1 cellular context compared by ENCODE assay signal in the genomic region with DNA sequence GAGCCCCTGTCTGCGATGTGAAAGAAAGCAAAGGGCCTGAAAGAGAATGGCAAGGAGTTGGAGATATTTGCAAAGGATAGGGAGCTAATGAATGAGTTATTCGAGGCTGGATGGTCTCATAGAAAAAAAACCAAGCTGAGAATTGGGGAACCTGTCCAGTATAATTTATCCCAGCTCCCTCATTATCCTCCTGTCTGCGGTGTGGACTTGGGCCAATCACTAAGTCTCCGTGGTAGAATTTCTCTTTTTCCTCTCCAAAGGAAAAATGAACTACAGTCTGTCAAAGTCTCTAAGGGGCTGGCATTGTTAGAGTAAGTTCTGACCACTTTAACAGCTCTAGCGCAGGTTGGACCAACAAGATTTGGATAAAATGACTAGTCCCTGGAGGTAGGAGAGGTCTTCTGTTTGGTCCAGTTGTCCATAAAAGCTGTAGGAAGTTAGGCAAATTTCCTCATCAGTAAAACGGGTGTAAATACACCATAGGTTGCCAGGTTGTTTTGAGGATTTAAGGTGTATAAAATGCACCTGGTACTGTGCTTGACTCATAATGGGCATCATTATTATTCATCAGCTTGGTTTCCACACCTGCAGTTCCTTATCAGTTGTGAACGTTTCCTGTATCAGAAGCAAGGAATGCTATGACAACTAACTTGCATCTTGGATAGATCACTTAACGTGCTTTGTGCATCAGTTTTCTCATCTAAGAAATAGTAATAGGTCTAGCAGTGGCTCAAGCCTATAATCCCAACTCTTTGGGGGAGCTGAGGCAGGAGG.
TF ChIP-seq lines count a peak whose summit lies in the region.

No MANE protein-coding gene starts in this region.

TF ChIP-seq in GM12878, 131 proteins besides CTCF, POLR2A, EP300 and RAD21:
- TF ChIP-seq ZNF687 (IDR thresholded peaks at IDR 0.05) (no peak), SMAD1 (IDR thresholded peaks at IDR 0.05; ENCODE audit: low read depth, partially characterized antibody) (no peak), SMARCA5 (IDR thresholded peaks at IDR 0.05) (no peak), SUZ12 (IDR thresholded peaks at IDR 0.05; ENCODE audit: unreplicated experiment) (no peak), RAD51 (IDR thresholded peaks at IDR 0.05) (no peak), FOS (IDR thresholded peaks at IDR 0.05; ENCODE audit: borderline replicate concordance, extremely low read depth, insufficient read length) (no peak), ZNF217 (IDR thresholded peaks at IDR 0.05) (no peak), TARDBP (IDR thresholded peaks at IDR 0.05; ENCODE audit: borderline replicate concordance) (no peak), E2F4 (IDR thresholded peaks at IDR 0.05; ENCODE audit: low read depth, low read length) (no peak), RUNX3 (IDR thresholded peaks at IDR 0.05; ENCODE audit: low read length) (no peak)
